19 cellular contexts compared by ENCODE assay signal in the genomic region with DNA sequence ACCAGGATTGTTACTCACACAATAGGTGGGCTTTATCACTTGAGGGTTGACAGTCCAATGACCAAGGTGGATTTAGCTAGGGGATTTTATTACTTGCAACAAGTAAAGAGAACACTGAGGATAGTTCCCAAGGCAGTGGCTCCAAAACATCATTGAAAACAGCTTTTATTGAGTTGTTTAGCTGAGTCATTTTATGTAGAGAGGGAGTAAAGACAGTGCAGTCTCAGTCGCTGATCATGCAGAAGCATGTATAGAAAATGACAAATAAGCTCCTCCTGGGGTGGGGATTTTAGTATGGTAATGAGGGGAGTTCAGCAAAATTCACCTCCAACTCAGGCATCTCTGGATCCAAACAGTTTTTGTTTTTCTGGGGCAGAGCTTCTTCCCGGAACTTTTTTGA.
"Had no signal": no experiment of that assay in that cellular context is flagged by ENCODE, and none has a peak within 500 bp of the region (broad histone marks: within the 10 kb centered on the region; RNA-seq: fewer than 3 reads in every experiment).

No MANE protein-coding gene starts in this region.

- H3K36me3 ChIP-seq: gastroesophageal sphincter, heart left ventricle, left lung had no signal

- H3K4me1 Mint-ChIP-seq: activated CD4-positive, alpha-beta T cell treated with anti-CD3 and anti-CD28 coated beads, Interleukin-2, amount 10 ng/mL, durations not matched to agents 7 days and 5 days; activated naive CD4-positive, alpha-beta T cell treated with anti-CD3 and anti-CD28 coated beads, Interleukin-2, amount 10 ng/mL, durations not matched to agents 7 days and 5 days; activated naive CD8-positive, alpha-beta T cell treated with anti-CD3 and anti-CD28 coated beads, Interleukin-2, amount 50 U/mL, for 24 hours; brain; nephron had no signal

- ATAC-seq: activated CD8-positive, alpha-beta T cell treated with anti-CD3 and anti-CD28 coated beads, Interleukin-2, amount 10 ng/mL, durations not matched to agents 7 days and 5 days; activated naive CD8-positive, alpha-beta T cell treated with anti-CD3 and anti-CD28 coated beads, Interleukin-2, amount 50 U/mL, for 24 hours; gastroesophageal sphincter; heart left ventricle; left lung had no signal

- H3K27ac ChIP-seq: gastroesophageal sphincter, heart left ventricle, left lung had no signal

- H3K9me3 ChIP-seq: gastroesophageal sphincter, heart left ventricle, left lung had no signal

- H3K27ac Mint-ChIP-seq: activated CD4-positive, alpha-beta T cell treated with anti-CD3 and anti-CD28 coated beads, Interleukin-2, amount 10 ng/mL, durations not matched to agents 7 days and 5 days; activated CD8-positive, alpha-beta T cell treated with anti-CD3 and anti-CD28 coated beads, Interleukin-2, amount 10 ng/mL, durations not matched to agents 7 days and 5 days; activated naive CD4-positive, alpha-beta T cell treated with anti-CD3 and anti-CD28 coated beads, Interleukin-2, amount 10 ng/mL, durations not matched to agents 7 days and 5 days; activated naive CD8-positive, alpha-beta T cell treated with anti-CD3 and anti-CD28 coated beads, Interleukin-2, amount 50 U/mL, for 24 hours; activated T-cell treated with anti-CD3 and anti-CD28 coated beads, Interleukin-2, amount 50 U/mL, for 24 hours; brain; nephron had no signal

- H3K4me1 ChIP-seq: gastroesophageal sphincter, heart left ventricle, left lung had no signal

- H3K4me3 ChIP-seq: gastroesophageal sphincter, heart left ventricle, left lung had no signal

- H3K27me3 ChIP-seq: gastroesophageal sphincter, heart left ventricle, left lung had no signal

- DNase-seq: activated CD4-positive, alpha-beta T cell treated with anti-CD3 and anti-CD28 coated beads, Interleukin-2, amount 10 ng/mL, durations not matched to agents 7 days and 5 days; activated CD8-positive, alpha-beta T cell treated with anti-CD3 and anti-CD28 coated beads, Interleukin-2, amount 10 ng/mL, durations not matched to agents 7 days and 5 days; activated effector memory CD4-positive, alpha-beta T cell treated with Interleukin-2 at 50 U/mL for 16 hours; activated naive CD4-positive, alpha-beta T cell treated with anti-CD3 and anti-CD28 coated beads, Interleukin-2, amount 10 ng/mL, durations not matched to agents 7 days and 5 days; activated naive CD8-positive, alpha-beta T cell treated with anti-CD3 and anti-CD28 coated beads, Interleukin-2, amount 50 U/mL, for 24 hours; activated T-cell treated with anti-CD3 and anti-CD28 coated beads, Interleukin-2, amount 50 U/mL, for 24 hours; anterior cingulate cortex; caudate nucleus; heart left ventricle; left lung; midbrain; retina; stimulated activated CD4-positive, alpha-beta T cell treated with anti-CD3 and anti-CD28 coated beads, Interleukin-1b, Interleukin-23, amount 100 ng/mL, for 48 hours; stimulated activated CD8-positive, alpha-beta memory T cell treated with anti-CD3 and anti-CD28 coated beads, Interleukin-4, amount 100 ng/mL, for 48 hours; stimulated activated naive CD4-positive, alpha-beta T cell; T-helper 9 cell had no signal

- H3K9me3 Mint-ChIP-seq: activated CD4-positive, alpha-beta T cell treated with anti-CD3 and anti-CD28 coated beads, Interleukin-2, amount 10 ng/mL, durations not matched to agents 7 days and 5 days; activated naive CD4-positive, alpha-beta T cell treated with anti-CD3 and anti-CD28 coated beads, Interleukin-2, amount 10 ng/mL, durations not matched to agents 7 days and 5 days; activated naive CD8-positive, alpha-beta T cell treated with anti-CD3 and anti-CD28 coated beads, Interleukin-2, amount 50 U/mL, for 24 hours; activated T-cell treated with anti-CD3 and anti-CD28 coated beads, Interleukin-2, amount 50 U/mL, for 24 hours; brain; nephron had no signal

- H3K27me3 Mint-ChIP-seq: activated CD4-positive, alpha-beta T cell treated with anti-CD3 and anti-CD28 coated beads, Interleukin-2, amount 10 ng/mL, durations not matched to agents 7 days and 5 days; activated naive CD4-positive, alpha-beta T cell treated with anti-CD3 and anti-CD28 coated beads, Interleukin-2, amount 10 ng/mL, durations not matched to agents 7 days and 5 days; activated naive CD8-positive, alpha-beta T cell treated with anti-CD3 and anti-CD28 coated beads, Interleukin-2, amount 50 U/mL, for 24 hours; activated T-cell treated with anti-CD3 and anti-CD28 coated beads, Interleukin-2, amount 50 U/mL, for 24 hours; brain had no signal

- H3K36me3 Mint-ChIP-seq: activated naive CD4-positive, alpha-beta T cell treated with anti-CD3 and anti-CD28 coated beads, Interleukin-2, amount 10 ng/mL, durations not matched to agents 7 days and 5 days; brain had no signal

- H3K4me3 Mint-ChIP-seq: activated CD4-positive, alpha-beta T cell treated with anti-CD3 and anti-CD28 coated beads, Interleukin-2, amount 10 ng/mL, durations not matched to agents 7 days and 5 days; activated CD8-positive, alpha-beta T cell treated with anti-CD3 and anti-CD28 coated beads, Interleukin-2, amount 10 ng/mL, durations not matched to agents 7 days and 5 days; activated naive CD4-positive, alpha-beta T cell treated with anti-CD3 and anti-CD28 coated beads, Interleukin-2, amount 10 ng/mL, durations not matched to agents 7 days and 5 days; activated naive CD8-positive, alpha-beta T cell treated with anti-CD3 and anti-CD28 coated beads, Interleukin-2, amount 50 U/mL, for 24 hours; activated T-cell treated with anti-CD3 and anti-CD28 coated beads, Interleukin-2, amount 50 U/mL, for 24 hours; brain; nephron had no signal
